Comparison of ENCODE assay signal across 1 cellular context in genomic region chr11:62652156-62653006, GRCh38.
TF ChIP-seq lines count a peak whose summit lies in the region.

No MANE protein-coding gene starts in this region.

TF ChIP-seq in K562, 482 proteins besides CTCF, POLR2A, EP300 and RAD21:
- TF ChIP-seq PRDM10 (IDR thresholded peaks at IDR 0.05; ENCODE audit: partially characterized antibody) (peak; percentile 6), ZFP30 (CRISPR knock-in tag; IDR thresholded peaks at IDR 0.05; ENCODE audit: borderline replicate concordance) (no peak), PKNOX1 (IDR thresholded peaks at IDR 0.05) (0 out of 2 replicates have a peak, but pooled peaks have one; percentile 15), NFIX (CRISPR knock-in tag; IDR thresholded peaks at IDR 0.05; ENCODE audit: low read depth) (no peak), ARID1B (IDR thresholded peaks at IDR 0.05) (peak; percentile 40; the same call in 1 of the 2 replicates), AFF4 (CRISPR knock-in tag; IDR thresholded peaks at IDR 0.05) (0 out of 2 replicates have a peak, but pooled peaks have one; percentile 16), MEIS2 (IDR thresholded peaks at IDR 0.05; ENCODE audit: partially characterized antibody) (peak; percentile 54), DPF2 (IDR thresholded peaks at IDR 0.05) (0 out of 2 replicates have a peak, but pooled peaks have one; percentile 14), FOXK1 (CRISPR knock-in tag; IDR thresholded peaks at IDR 0.05; ENCODE audit: borderline replicate concordance) (0 out of 2 replicates have a peak, but pooled peaks have one; percentile 22), SMC3 (conservative IDR thresholded peaks at IDR 0.05; ENCODE audit: insufficient read depth, low read depth, low read length) (no peak), ZBTB11 (CRISPR knock-in tag; IDR thresholded peaks at IDR 0.05) (0 out of 6 replicates have a peak, but pooled peaks of 1 of the 3 experiments have one; percentile 88), SMARCA4 (IDR thresholded peaks at IDR 0.05) (peak; percentile 59)
